Comparison of ENCODE assay signal across 1 cellular context in the genomic region with DNA sequence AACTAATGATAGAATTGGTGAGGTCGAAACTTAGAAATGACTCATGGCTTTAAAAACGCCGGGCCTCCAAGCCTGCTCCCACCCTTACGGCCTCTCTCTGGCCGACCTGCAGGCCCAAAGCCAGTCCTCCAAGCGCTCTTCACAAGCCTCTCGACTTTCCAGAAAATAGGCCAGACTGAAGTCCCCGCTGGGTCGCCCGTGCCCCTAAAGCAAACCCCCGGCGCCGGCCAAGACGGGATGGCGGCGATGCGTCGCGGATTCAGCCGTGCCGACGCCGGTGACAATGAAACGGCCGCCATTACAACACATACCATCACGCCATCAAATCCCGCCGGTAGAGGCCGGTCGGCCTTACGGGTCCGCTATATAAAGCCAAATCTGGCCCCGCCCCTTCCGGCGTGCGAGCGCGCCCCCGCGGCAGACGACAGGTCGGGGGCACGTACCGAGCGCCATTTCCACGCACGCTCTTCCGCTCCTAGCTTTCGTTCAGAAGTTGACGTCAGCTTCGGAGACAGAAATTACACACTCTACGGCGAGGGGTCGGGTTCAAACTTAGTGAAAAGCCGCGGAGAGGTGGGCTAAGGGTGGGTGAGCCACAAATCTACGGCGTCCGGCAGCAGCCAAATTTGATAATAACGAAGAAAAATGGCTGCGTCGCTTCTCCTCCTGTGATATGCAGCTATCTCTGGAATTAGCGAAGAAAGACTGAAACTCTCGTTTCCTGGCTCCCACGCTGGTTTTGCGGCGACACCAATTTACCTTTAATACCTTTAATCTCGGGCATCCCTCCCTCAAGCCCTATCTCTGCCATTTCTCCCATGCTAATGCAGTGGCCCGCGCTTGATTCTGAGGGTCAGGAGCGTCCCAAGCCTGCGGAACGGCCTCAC.
TF ChIP-seq lines count a peak whose summit lies in the region.

RPL3 (minus strand) TSS at position 340 of the 887 bp plus-strand sequence; CDS start at position 314, 26 bp downstream.

TF ChIP-seq in HepG2, 621 proteins besides CTCF, POLR2A, EP300 and RAD21 (continued from another document and continues in another):
- TF ChIP-seq ZNF737 (CRISPR knock-in tag; IDR thresholded peaks at IDR 0.05; ENCODE audit: borderline replicate concordance) (peak; percentile 61; the same call in 1 of the 2 replicates), EZH2 (conservative IDR thresholded peaks at IDR 0.05; ENCODE audit: low read depth, low read length) (no peak), CBFB (CRISPR knock-in tag; IDR thresholded peaks at IDR 0.05) (peak; percentile 61), TEAD3 (CRISPR knock-in tag; optimal IDR thresholded peaks at IDR 0.05; ENCODE audit: borderline replicate concordance) (peak; percentile 81), ZNF547 (CRISPR knock-in tag; IDR thresholded peaks at IDR 0.05) (peak; percentile 88), DPF2 (CRISPR knock-in tag; IDR thresholded peaks at IDR 0.05; ENCODE audit: borderline replicate concordance, low read depth) (no peak), KLF13 (CRISPR knock-in tag; IDR thresholded peaks at IDR 0.05) (no peak), RNF219 (CRISPR knock-in tag; IDR thresholded peaks at IDR 0.05) (no peak), KLF9 (CRISPR knock-in tag; IDR thresholded peaks at IDR 0.05; ENCODE audit: low read depth) (peak; percentile 65; the same call in 1 of the 2 replicates), GLI4 (CRISPR knock-in tag; IDR thresholded peaks at IDR 0.05; ENCODE audit: borderline replicate concordance) (0 out of 2 replicates have a peak, but pooled peaks have one; percentile 59), ZNF335 (CRISPR knock-in tag; IDR thresholded peaks at IDR 0.05) (0 out of 2 replicates have a peak, but pooled peaks have one; percentile 16), ZNF451 (CRISPR knock-in tag; IDR thresholded peaks at IDR 0.05) (no peak; the same call in 1 of the 2 replicates), ZHX1 (CRISPR knock-in tag; IDR thresholded peaks at IDR 0.05; ENCODE audit: low read depth) (peak; percentile 76), REPIN1 (CRISPR knock-in tag; IDR thresholded peaks at IDR 0.05; ENCODE audit: borderline replicate concordance, low read depth) (peak; percentile 56), ZNF776 (CRISPR knock-in tag; IDR thresholded peaks at IDR 0.05) (no peak), ZNF207 (IDR thresholded peaks at IDR 0.05; ENCODE audit: borderline replicate concordance) (no peak), DZIP1 (CRISPR knock-in tag; IDR thresholded peaks at IDR 0.05) (0 out of 2 replicates have a peak, but pooled peaks have one; percentile 38), SALL1 (CRISPR knock-in tag; IDR thresholded peaks at IDR 0.05) (peak; percentile 82), ZNF75D (CRISPR knock-in tag; IDR thresholded peaks at IDR 0.05; ENCODE audit: borderline replicate concordance) (no peak), ZNF570 (CRISPR knock-in tag; IDR thresholded peaks at IDR 0.05; ENCODE audit: borderline replicate concordance) (no peak), ZBTB42 (CRISPR knock-in tag; IDR thresholded peaks at IDR 0.05) (no peak), ZNF510 (CRISPR knock-in tag; IDR thresholded peaks at IDR 0.05; ENCODE audit: low read depth) (no peak), ZMAT5 (CRISPR knock-in tag; IDR thresholded peaks at IDR 0.05; ENCODE audit: borderline replicate concordance, low read depth) (no peak), ZFX (CRISPR knock-in tag; IDR thresholded peaks at IDR 0.05; ENCODE audit: low read depth) (peak; percentile 99), ZBTB39 (CRISPR knock-in tag; IDR thresholded peaks at IDR 0.05) (no peak), ZNF160 (CRISPR knock-in tag; IDR thresholded peaks at IDR 0.05) (0 out of 2 replicates have a peak, but pooled peaks have one; percentile 65), RARG (CRISPR knock-in tag; IDR thresholded peaks at IDR 0.05; ENCODE audit: low read depth) (no peak), TFAP4 (IDR thresholded peaks at IDR 0.05; ENCODE audit: borderline replicate concordance, low read depth) (no peak; the same call in 1 of the 2 replicates), ZNF431 (CRISPR knock-in tag; IDR thresholded peaks at IDR 0.05; ENCODE audit: borderline replicate concordance, low read depth) (peak; percentile 61; the same call in 1 of the 2 replicates), FOXP4 (CRISPR knock-in tag; IDR thresholded peaks at IDR 0.05) (peak; percentile 54; the same call in 1 of the 2 replicates), ZFP1 (CRISPR knock-in tag; IDR thresholded peaks at IDR 0.05) (peak; percentile 36; the same call in 1 of the 2 replicates)
- TF ChIP-seq, protein P1, sequence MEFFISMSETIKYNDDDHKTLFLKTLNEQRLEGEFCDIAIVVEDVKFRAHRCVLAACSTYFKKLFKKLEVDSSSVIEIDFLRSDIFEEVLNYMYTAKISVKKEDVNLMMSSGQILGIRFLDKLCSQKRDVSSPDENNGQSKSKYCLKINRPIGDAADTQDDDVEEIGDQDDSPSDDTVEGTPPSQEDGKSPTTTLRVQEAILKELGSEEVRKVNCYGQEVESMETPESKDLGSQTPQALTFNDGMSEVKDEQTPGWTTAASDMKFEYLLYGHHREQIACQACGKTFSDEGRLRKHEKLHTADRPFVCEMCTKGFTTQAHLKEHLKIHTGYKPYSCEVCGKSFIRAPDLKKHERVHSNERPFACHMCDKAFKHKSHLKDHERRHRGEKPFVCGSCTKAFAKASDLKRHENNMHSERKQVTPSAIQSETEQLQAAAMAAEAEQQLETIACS (CRISPR knock-in tag; IDR thresholded peaks at IDR 0.05): peak; percentile 98
- TF ChIP-seq, protein P2, sequence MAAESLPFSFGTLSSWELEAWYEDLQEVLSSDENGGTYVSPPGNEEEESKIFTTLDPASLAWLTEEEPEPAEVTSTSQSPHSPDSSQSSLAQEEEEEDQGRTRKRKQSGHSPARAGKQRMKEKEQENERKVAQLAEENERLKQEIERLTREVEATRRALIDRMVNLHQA (CRISPR knock-in tag; IDR thresholded peaks at IDR 0.05): no peak
- TF ChIP-seq, protein P3, sequence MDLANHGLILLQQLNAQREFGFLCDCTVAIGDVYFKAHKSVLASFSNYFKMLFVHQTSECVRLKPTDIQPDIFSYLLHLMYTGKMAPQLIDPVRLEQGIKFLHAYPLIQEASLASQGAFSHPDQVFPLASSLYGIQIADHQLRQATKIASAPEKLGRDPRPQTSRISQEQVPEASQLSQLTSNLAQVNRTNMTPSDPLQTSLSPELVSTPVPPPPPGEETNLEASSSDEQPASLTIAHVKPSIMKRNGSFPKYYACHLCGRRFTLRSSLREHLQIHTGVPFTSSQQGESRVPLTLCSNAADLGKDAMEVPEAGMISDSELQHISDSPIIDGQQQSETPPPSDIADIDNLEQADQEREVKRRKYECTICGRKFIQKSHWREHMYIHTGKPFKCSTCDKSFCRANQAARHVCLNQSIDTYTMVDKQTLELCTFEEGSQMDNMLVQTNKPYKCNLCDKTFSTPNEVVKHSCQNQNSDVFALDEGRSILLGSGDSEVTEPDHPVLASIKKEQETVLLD (CRISPR knock-in tag; IDR thresholded peaks at IDR 0.05; ENCODE audit: low read depth): peak; percentile 91
- TF ChIP-seq, protein P4, sequence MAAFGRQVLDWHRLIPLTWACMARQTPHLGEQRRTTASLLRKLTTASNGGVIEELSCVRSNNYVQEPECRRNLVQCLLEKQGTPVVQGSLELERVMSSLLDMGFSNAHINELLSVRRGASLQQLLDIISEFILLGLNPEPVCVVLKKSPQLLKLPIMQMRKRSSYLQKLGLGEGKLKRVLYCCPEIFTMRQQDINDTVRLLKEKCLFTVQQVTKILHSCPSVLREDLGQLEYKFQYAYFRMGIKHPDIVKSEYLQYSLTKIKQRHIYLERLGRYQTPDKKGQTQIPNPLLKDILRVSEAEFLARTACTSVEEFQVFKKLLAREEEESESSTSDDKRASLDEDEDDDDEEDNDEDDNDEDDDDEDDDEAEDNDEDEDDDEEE (CRISPR knock-in tag; IDR thresholded peaks at IDR 0.05): peak; percentile 32; the same call in 1 of the 2 replicates
